Comparison of ENCODE assay signal across 2 cellular contexts in the genomic region with DNA sequence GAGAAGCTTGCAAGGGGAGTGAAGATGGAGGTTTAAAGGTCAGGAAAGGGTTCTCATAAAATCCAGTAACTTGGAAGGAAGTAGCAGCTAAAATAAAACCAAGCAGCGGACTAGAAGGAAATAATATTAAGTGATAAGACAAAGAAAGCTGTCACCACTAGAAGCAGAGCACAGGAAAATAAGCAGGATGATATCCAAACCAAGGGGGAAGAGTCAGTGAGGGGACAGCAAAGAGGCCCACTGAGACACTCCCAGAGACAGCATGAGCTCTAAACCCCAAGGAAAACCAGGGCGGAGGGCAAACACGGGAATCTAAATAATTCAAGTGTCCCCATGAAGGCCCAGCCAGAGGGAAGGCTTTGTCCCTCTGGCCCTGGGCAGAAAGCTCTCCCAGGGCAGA.
TF ChIP-seq lines count a peak whose summit lies in the region.

No MANE protein-coding gene starts in this region.

TF ChIP-seq in liver, 16 proteins besides CTCF, POLR2A, EP300 and RAD21 (continued from another document):
- TF ChIP-seq REST (IDR thresholded peaks at IDR 0.05) (no peak), NR2F2 (IDR thresholded peaks at IDR 0.05) (peak; percentile 60)

TF ChIP-seq in HepG2, 621 proteins besides CTCF, POLR2A, EP300 and RAD21 (continued from another document):
- TF ChIP-seq, protein P1, sequence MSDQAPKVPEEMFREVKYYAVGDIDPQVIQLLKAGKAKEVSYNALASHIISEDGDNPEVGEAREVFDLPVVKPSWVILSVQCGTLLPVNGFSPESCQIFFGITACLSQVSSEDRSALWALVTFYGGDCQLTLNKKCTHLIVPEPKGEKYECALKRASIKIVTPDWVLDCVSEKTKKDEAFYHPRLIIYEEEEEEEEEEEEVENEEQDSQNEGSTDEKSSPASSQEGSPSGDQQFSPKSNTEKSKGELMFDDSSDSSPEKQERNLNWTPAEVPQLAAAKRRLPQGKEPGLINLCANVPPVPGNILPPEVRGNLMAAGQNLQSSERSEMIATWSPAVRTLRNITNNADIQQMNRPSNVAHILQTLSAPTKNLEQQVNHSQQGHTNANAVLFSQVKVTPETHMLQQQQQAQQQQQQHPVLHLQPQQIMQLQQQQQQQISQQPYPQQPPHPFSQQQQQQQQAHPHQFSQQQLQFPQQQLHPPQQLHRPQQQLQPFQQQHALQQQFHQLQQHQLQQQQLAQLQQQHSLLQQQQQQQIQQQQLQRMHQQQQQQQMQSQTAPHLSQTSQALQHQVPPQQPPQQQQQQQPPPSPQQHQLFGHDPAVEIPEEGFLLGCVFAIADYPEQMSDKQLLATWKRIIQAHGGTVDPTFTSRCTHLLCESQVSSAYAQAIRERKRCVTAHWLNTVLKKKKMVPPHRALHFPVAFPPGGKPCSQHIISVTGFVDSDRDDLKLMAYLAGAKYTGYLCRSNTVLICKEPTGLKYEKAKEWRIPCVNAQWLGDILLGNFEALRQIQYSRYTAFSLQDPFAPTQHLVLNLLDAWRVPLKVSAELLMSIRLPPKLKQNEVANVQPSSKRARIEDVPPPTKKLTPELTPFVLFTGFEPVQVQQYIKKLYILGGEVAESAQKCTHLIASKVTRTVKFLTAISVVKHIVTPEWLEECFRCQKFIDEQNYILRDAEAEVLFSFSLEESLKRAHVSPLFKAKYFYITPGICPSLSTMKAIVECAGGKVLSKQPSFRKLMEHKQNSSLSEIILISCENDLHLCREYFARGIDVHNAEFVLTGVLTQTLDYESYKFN (CRISPR knock-in tag; conservative IDR thresholded peaks at IDR 0.05), result no peak
- TF ChIP-seq IRF9 (CRISPR knock-in tag; IDR thresholded peaks at IDR 0.05; ENCODE audit: borderline replicate concordance), result no peak
